In the genomic region with DNA sequence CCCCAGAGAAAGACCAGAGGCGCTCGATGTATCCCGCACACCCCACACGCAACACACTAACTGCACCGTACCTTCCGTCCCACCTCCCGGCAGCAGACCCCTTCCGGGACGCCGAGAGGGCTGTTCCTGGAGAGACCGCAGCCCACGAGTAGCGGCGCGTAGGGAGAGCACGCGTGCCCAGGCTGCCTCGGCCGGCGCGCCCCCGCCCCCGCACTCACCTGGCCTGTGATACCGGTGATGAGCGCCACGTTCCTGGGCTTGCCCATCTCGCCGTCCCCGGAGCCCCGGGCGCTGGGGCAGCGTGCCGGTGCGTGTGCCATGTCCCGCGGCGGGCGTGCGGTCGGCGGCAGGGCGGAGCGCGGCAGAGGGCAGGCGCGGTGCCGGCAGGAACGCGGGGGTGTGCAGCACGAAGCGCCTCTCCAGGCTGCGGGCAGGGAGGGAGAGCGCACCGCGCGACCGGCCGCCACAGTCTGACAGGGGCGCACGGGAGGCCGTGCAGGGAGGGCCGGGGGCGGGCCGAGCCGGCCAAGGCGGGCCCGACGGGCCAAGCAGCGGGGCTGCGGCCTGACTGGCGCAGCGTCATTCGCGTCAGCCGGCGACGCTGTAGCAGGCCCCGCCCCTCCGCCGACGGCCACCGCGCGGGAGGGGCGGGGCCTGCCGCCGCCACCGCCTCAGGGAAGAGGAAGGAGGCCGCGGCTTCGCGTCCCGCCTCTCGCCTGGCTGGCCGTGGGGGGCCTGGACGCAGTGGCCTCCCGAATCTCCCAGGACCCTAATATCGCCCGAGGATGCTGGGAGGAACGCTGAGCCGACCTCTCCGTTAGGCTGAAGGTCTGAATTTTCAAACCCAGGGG, we compare ENCODE assay signal across 8 cellular contexts. TPM values are rescaled to one million over a fixed set of nuclear protein-coding genes. Genes with fewer than 3 reads are reported as not detected.
DNase-seq lines count a peak whose midpoint lies in the region; ATAC-seq, FAIRE-seq and TF ChIP-seq lines count a peak whose summit lies in the region.

A gene (minus strand): TSS at position 503 of the 851 bp plus-strand sequence.

- in situ Hi-C loops in ACHN (cut with HindIII; ENCODE audit: low pct_ligation_motif_present, low pct_unique_long_range_greater_than_20kb, low sequenced_read_pairs), result no loop called here

- H3K9me3 ChIP-seq in spleen, result no peaks in the 10 kb centered on the region

- intact Hi-C loops in activated B cell treated with CpG ODN at 0.5 μM for 24 hours (cut with micrococcal nuclease) (loop anchor here (1.0 to 2.0 kb wide), 3 partner anchors 488 to 635 kb away; a partner anchor contains a TSS), spleen (cut with DNase I; ENCODE audit: low total_unique reads) (no loop called here)

- peaks cover 13% of the 10 kb centered on the region for H3K36me3 Mint-ChIP-seq in activated B cell treated with CpG ODN at 0.5 μM for 24 hours (ENCODE audit: low read depth)

- H3K4me3 Mint-ChIP-seq in activated B cell treated with CpG ODN at 0.5 μM for 24 hours, result peak within 1 kb of the TSS; percentile 93

- no peaks in the 10 kb centered on the region for H3K27me3 Mint-ChIP-seq in activated B cell treated with CpG ODN at 0.5 μM for 24 hours

- TF ChIP-seq CTCF in activated B cell treated with CpG ODN at 0.5 μM for 24 hours (IDR thresholded peaks at IDR 0.05) (no peak), bronchial epithelial cell (IDR thresholded peaks at IDR 0.05; ENCODE audit: insufficient read depth, low read length, severe bottlenecking) (no peak), spleen (IDR thresholded peaks at IDR 0.05 in 8 of 11, conservative IDR thresholded peaks at IDR 0.05 in 3 of 11) (peak in 1 of 11 experiments; percentile 33)

- peak within 1 kb of the TSS; percentile 89 for H3K27ac Mint-ChIP-seq in activated B cell treated with CpG ODN at 0.5 μM for 24 hours

- DNase-seq in ACHN, result peak; percentile 87
- peak; percentile 81 for DNase-seq in NCI-H2171 (lab: John Stamatoyannopoulos, UW)
- peak; percentile 83 for DNase-seq in activated B cell treated with CpG ODN at 0.5 μM for 24 hours
- DNase-seq in bronchial epithelial cell (ENCODE audit: low read depth), result peak; percentile 74
- peak; percentile 83 for DNase-seq in inferior parietal cortex (ENCODE audit: extremely low spot score)
- peak; percentile 97 for DNase-seq in spleen

- peak within 1 kb of the TSS; percentile 69 for H3K4me3 ChIP-seq in bronchial epithelial cell (ENCODE audit: low read depth, low read length)
- peak within 1 kb of the TSS; percentile 89 to 98 (median 96) for H3K4me3 ChIP-seq in spleen

- WGBS in spleen, 5 donors, result 0 to 1% (median 0%) methylated on average over 4 to 102 of the region's 102 CpGs

- CTCF ChIA-PET in activated B cell treated with CpG ODN at 0.5 μM for 24 hours (lab: Charles Lee), result no interaction called here

- TF ChIP-seq POLR2A in spleen (IDR thresholded peaks at IDR 0.05), result peak in 1 of 3 donors; percentile 68

- H3K27ac ChIP-seq in spleen, result peak within 1 kb of the TSS; percentile 45 to 93 (median 87)

- FAIRE-seq in bronchial epithelial cell (lab: Jason Lieb, UNC), result no peak

- H3K27me3 ChIP-seq in bronchial epithelial cell (ENCODE audit: control insufficient read depth, insufficient read depth, low read length), result no peaks in the 10 kb centered on the region
- no peaks in the 10 kb centered on the region for H3K27me3 ChIP-seq in spleen (replicated peaks in 1 of 7)

- peaks cover 32% of the 10 kb centered on the region for H3K4me1 Mint-ChIP-seq in activated B cell treated with CpG ODN at 0.5 μM for 24 hours

- POLR2A ChIA-PET in activated B cell treated with CpG ODN at 0.5 μM for 24 hours (lab: Charles Lee), result interaction anchor here (0.7 kb wide), 1 partner anchor 488 kb away, joined by 3 read pairs; no protein-coding TSS in a partner anchor

- H3K9me3 Mint-ChIP-seq in activated B cell treated with CpG ODN at 0.5 μM for 24 hours, result no peaks in the 10 kb centered on the region

- H3K36me3 ChIP-seq in bronchial epithelial cell (ENCODE audit: control insufficient read depth, insufficient read depth, low read length) (no peaks in the 10 kb centered on the region), spleen (peaks cover 0 to 18% (median 5%) of the 10 kb centered on the region in 6 donors)

- ATAC-seq in GM18861 (IDR thresholded peaks at IDR 0.05; ENCODE audit: unreplicated experiment) (peak; percentile 92), HG03066 (IDR thresholded peaks at IDR 0.05; ENCODE audit: low read depth, unreplicated experiment) (peak; percentile 88), activated B cell treated with CpG ODN at 0.5 μM for 24 hours (ENCODE audit: low read depth) (peak; percentile 96)

- H3K4me1 ChIP-seq in spleen, result peaks cover 0 to 52% (median 27%) of the 10 kb centered on the region in 6 donors

RNA-seq across cellular contexts. Expression of the gene that starts here (rescaled TPM):
- total RNA-seq in activated B cell treated with CpG ODN at 0.5 μM for 24 hours (30.1 and 33.7 TPM in 2 replicates), bronchial epithelial cell (8.2 and 10.1 TPM in 2 replicates), spleen (10 to 100 TPM; 16.5 to 30.8 (median 17.9) TPM)
- polyA plus RNA-seq in spleen, result 10 to 100 TPM in 2 of 3 donors, 1 to 10 TPM in 1; 9.1 to 21.6 (median 13.3) TPM

Comparison
In these comparisons a context has a peak if more than half of its experiments do, and no peak if none do; other contexts are left out.
1. Peak in every context shown above with its lines: DNase-seq, ATAC-seq, H3K4me3 ChIP-seq and H3K27ac ChIP-seq.